ENCODE assay signal across 9 cellular contexts in genomic region chr6:10528170-10528981, GRCh38. TPM values are rescaled to one million over a fixed set of nuclear protein-coding genes. Genes with fewer than 3 reads are reported as not detected.
DNase-seq lines count a peak whose midpoint lies in the region; ATAC-seq and TF ChIP-seq lines count a peak whose summit lies in the region.
"Had no signal": no experiment of that assay in that cellular context is flagged by ENCODE, and none has a peak within 500 bp of the region (broad histone marks: within the 10 kb centered on the region; RNA-seq: fewer than 3 reads in every experiment).

No MANE protein-coding gene starts in this region.

- no peaks in the 10 kb centered on the region for H3K36me3 Mint-ChIP-seq in CD4-positive, CD25-positive, alpha-beta regulatory T cell

- POLR2A ChIA-PET in OCI-LY7 (lab: Charles Lee) = interaction anchor here (0.6 to 1.9 kb wide), 11 partner anchors 8 to 1457 kb away, joined by 3 to 11 read pairs (median 4); partner anchors contain the start of genes C6orf52, PAK1IP1, TMEM14B and TMEM14C

- peak overlapping the region; percentile 76 for H2AFZ ChIP-seq in OCI-LY7 (ENCODE audit: low read length)

- peak overlapping the region; percentile 95 to 96 (median 95) for H3K27ac Mint-ChIP-seq in CD4-positive, CD25-positive, alpha-beta regulatory T cell

- intact Hi-C loops in OCI-LY7 (cut with micrococcal nuclease; ENCODE audit: unreplicated experiment) = loop anchor here (2.0 kb wide), 1 partner anchor 218 kb away; the partner anchor contains the start of gene TMEM14B
- intact Hi-C loops in body of pancreas (cut with DNase I) = no loop called here
- intact Hi-C loops in vagina (cut with DNase I) = no loop called here

- H3K9me3 ChIP-seq in CD4-positive, CD25-positive, alpha-beta regulatory T cell (ENCODE audit: control insufficient read depth in 2 of 2, low read length in 2 of 2) = no peaks in the 10 kb centered on the region
- H3K9me3 ChIP-seq in OCI-LY7 (ENCODE audit: low read length) = no peaks in the 10 kb centered on the region
- no peaks in the 10 kb centered on the region for H3K9me3 ChIP-seq in body of pancreas
- H3K9me3 ChIP-seq in lung (ENCODE audit: control insufficient read depth in 2 of 2, insufficient read depth in 1 of 2, low read length in 1 of 2) = no peaks in the 10 kb centered on the region
- no peaks in the 10 kb centered on the region for H3K9me3 ChIP-seq in vagina

- H3K4me2 ChIP-seq in OCI-LY7 (ENCODE audit: low read length) = peak overlapping the region; percentile 75

- H3K9me2 ChIP-seq in OCI-LY7 (ENCODE audit: insufficient read depth, low read length) = no peaks in the 10 kb centered on the region

- peaks cover 35% of the 10 kb centered on the region for H3K4me1 ChIP-seq in CD4-positive, CD25-positive, alpha-beta regulatory T cell (ENCODE audit: control insufficient read depth, insufficient read depth, low read length, poor library complexity, severe bottlenecking)
- H3K4me1 ChIP-seq in OCI-LY7 (ENCODE audit: insufficient read depth, low read length, poor library complexity, severe bottlenecking) (peaks cover 29% of the 10 kb centered on the region), body of pancreas (peaks cover 23% of the 10 kb centered on the region), lung (ENCODE audit: control insufficient read depth in 2 of 2, insufficient read depth in 2 of 2, low read length in 2 of 2) (peaks cover 4 to 13% of the 10 kb centered on the region in 2 donors), vagina (no peaks in the 10 kb centered on the region)

- peaks cover 19 to 53% (median 38%) of the 10 kb centered on the region in 4 donors for H3K4me1 Mint-ChIP-seq in CD4-positive, CD25-positive, alpha-beta regulatory T cell

- CTCF ChIA-PET in OCI-LY7 (lab: Charles Lee; ENCODE audit: unreplicated experiment) = no interaction called here

- H3K27ac ChIP-seq in CD4-positive, CD25-positive, alpha-beta regulatory T cell (ENCODE audit: insufficient read depth, low read length, poor library complexity, severe bottlenecking) = no peak overlapping the region
- peak overlapping the region; percentile 95 for H3K27ac ChIP-seq in OCI-LY7 (ENCODE audit: low read depth, low read length, poor library complexity, severe bottlenecking)
- peak overlapping the region; percentile 71 to 87 (median 78) for H3K27ac ChIP-seq in body of pancreas
- peak overlapping the region; percentile 79 to 89 for H3K27ac ChIP-seq in lung (ENCODE audit: low read depth in 1 of 2, low read length in 1 of 2)
- H3K27ac ChIP-seq in vagina = peak overlapping the region; percentile 48

- H4K20me1 ChIP-seq in OCI-LY7 (ENCODE audit: insufficient read depth, low read length) = no peaks in the 10 kb centered on the region

- TF ChIP-seq POLR2A in body of pancreas (IDR thresholded peaks at IDR 0.05) (peak; percentile 28 to 75 (median 74)), vagina (IDR thresholded peaks at IDR 0.05) (no peak)

- no peaks in the 10 kb centered on the region for H3K27me3 ChIP-seq in CD4-positive, CD25-positive, alpha-beta regulatory T cell (ENCODE audit: control insufficient read depth, insufficient read depth, low read length)
- H3K27me3 ChIP-seq in body of pancreas (no peaks in the 10 kb centered on the region), lung (ENCODE audit: control insufficient read depth, insufficient read depth) (no peaks in the 10 kb centered on the region), vagina (no peaks in the 10 kb centered on the region)

- TF ChIP-seq CTCF in OCI-LY7 (conservative IDR thresholded peaks at IDR 0.05; ENCODE audit: low read length) (peak; percentile 33; the same call in 1 of the 2 replicates), body of pancreas (IDR thresholded peaks at IDR 0.05) (peak in 1 of 7 experiments; percentile 8), lung (IDR thresholded peaks at IDR 0.05; ENCODE audit: control extremely low read depth, extremely low read depth) (no peak), vagina (IDR thresholded peaks at IDR 0.05) (no peak)

- H3K36me3 ChIP-seq in CD4-positive, CD25-positive, alpha-beta regulatory T cell (ENCODE audit: control insufficient read depth, insufficient read depth, low read length) = no peaks in the 10 kb centered on the region
- H3K36me3 ChIP-seq in OCI-LY7 (ENCODE audit: insufficient read depth, low read length) (no peaks in the 10 kb centered on the region), body of pancreas (replicated peaks in 1 of 2; ENCODE audit: insufficient read depth in 1 of 2, low read depth in 2 of 2) (no peaks in the 10 kb centered on the region), lung (ENCODE audit: control insufficient read depth in 2 of 2, insufficient read depth in 2 of 2, low read length in 2 of 2) (no peaks in the 10 kb centered on the region), vagina (no peaks in the 10 kb centered on the region)

- DNase-seq in CD4-positive, CD25-positive, alpha-beta regulatory T cell = peak in 2 of 3 donors; percentile 34 to 69
- DNase-seq in OCI-LY7 (ENCODE audit: low spot score) (peak; percentile 65), body of pancreas (peak; percentile 45 to 71 (median 65)), lung (ENCODE audit: low spot score) (peak; percentile 44), vagina (ENCODE audit: extremely low spot score in 2 of 2) (no peak), COLO829 (ENCODE audit: low spot score) (no peak)

- peaks cover 5% of the 10 kb centered on the region for H3K27me3 Mint-ChIP-seq in CD4-positive, CD25-positive, alpha-beta regulatory T cell

- H3K4me3 ChIP-seq in CD4-positive, CD25-positive, alpha-beta regulatory T cell (ENCODE audit: low read depth, low read length) = peak overlapping the region; percentile 97
- H3K4me3 ChIP-seq in OCI-LY7 (ENCODE audit: low read depth, low read length, poor library complexity, severe bottlenecking) (peak overlapping the region; percentile 89), body of pancreas (peak overlapping the region; percentile 20 to 24), lung (peak overlapping the region; percentile 32), vagina (peak overlapping the region; percentile 21 to 31)

- WGBS in body of pancreas, 2 donors = 5 to 7% methylated on average over 11 of the region's 11 CpGs
- 4 to 6% methylated on average over 11 of the region's 11 CpGs for WGBS in lung, 2 donors

- H3K4me3 Mint-ChIP-seq in CD4-positive, CD25-positive, alpha-beta regulatory T cell = peak overlapping the region; percentile 89 to 97 (median 92)
- H3K4me3 Mint-ChIP-seq: neural crest cell had no signal

- peaks cover 48% of the 10 kb centered on the region for H3K79me2 ChIP-seq in OCI-LY7 (ENCODE audit: insufficient read depth, low read depth, low read length)

- no peaks in the 10 kb centered on the region for H3K9me3 Mint-ChIP-seq in CD4-positive, CD25-positive, alpha-beta regulatory T cell
- H3K9me3 Mint-ChIP-seq: neural crest cell had no signal

- BruUV-seq in OCI-LY7 (replicated peaks; lab: Mats Ljungman, UMichigan) = no TSS peak

- ATAC-seq in CD4-positive, CD25-positive, alpha-beta regulatory T cell (ENCODE audit: low read depth in 2 of 2) = peak; percentile 57 to 69
- peak; percentile 76 for ATAC-seq in GM19035 (IDR thresholded peaks at IDR 0.05; ENCODE audit: unreplicated experiment)
- peak; percentile 38 for ATAC-seq in HG03103 (IDR thresholded peaks at IDR 0.05; ENCODE audit: low read depth, unreplicated experiment)
- ATAC-seq in body of pancreas = peak; percentile 88
- peak; percentile 61 for ATAC-seq in lung (ENCODE audit: insufficient read depth, low FRiP score)

RNA-seq across cellular contexts. Expression of gene GCNT2, which starts 7.2 kb away (rescaled TPM):
- 6.9 TPM for total RNA-seq in CD4-positive, CD25-positive, alpha-beta regulatory T cell
- 1 to 10 TPM in 3 of 4 donors, under 1 TPM in 1; 0.72 to 1.9 (median 1.3) TPM for polyA plus RNA-seq in CD4-positive, CD25-positive, alpha-beta regulatory T cell
- total RNA-seq in OCI-LY7 (2014; rRNA removed; shearing (Covaris generic)) = 15.4 and 17.4 TPM in 2 replicates
- total RNA-seq in OCI-LY7 (2022) = 23.8 and 25.2 TPM in 2 replicates
- total RNA-seq in body of pancreas = 1 to 10 TPM; 4.4 to 7.6 TPM
- 10 to 100 TPM; 21.6 to 57.4 TPM for total RNA-seq in lung
- 1 to 10 TPM; 7.8 to 9.9 TPM for polyA plus RNA-seq in lung
- total RNA-seq in vagina = 17.2 TPM

Comparison
In these comparisons a context has a peak if more than half of its experiments do, and no peak if none do; other contexts are left out.
1. ATAC-seq: peak in every context shown above with its lines; median percentile 88 in body of pancreas; 76 in GM19035; 63 in CD4-positive, CD25-positive, alpha-beta regulatory T cell; 61 in lung; 38 in HG03103.
2. DNase-seq: peak in CD4-positive, CD25-positive, alpha-beta regulatory T cell (2 of 3), OCI-LY7 (single experiment), body of pancreas (4 of 4) and lung (single experiment); none in vagina (0 of 2) and COLO829 (single experiment).
3. H3K4me3 ChIP-seq: peak in every context shown above with its lines; median percentile 97 in CD4-positive, CD25-positive, alpha-beta regulatory T cell; 89 in OCI-LY7; 32 in lung; 26 in vagina; 22 in body of pancreas.
4. POLR2A ChIP-seq: peak in body of pancreas (3 of 3); none in vagina (0 of 2).